ENCODE assay signal across 11 cellular contexts in genomic region chr6:20661721-20662120, GRCh38.
DNase-seq lines count a peak whose midpoint lies in the region; ATAC-seq and TF ChIP-seq lines count a peak whose summit lies in the region.
"Had no signal": no experiment of that assay in that cellular context is flagged by ENCODE, and none has a peak within 500 bp of the region (broad histone marks: within the 10 kb centered on the region; RNA-seq: fewer than 3 reads in every experiment).

No MANE protein-coding gene starts in this region.

- H3K4me3 ChIP-seq in IMR-90 (ENCODE audit: insufficient read depth, low read depth, low read length) (no peak overlapping the region), retinal pigment epithelial cell (ENCODE audit: low read length) (no peak overlapping the region)

- no peak overlapping the region for H3K4ac ChIP-seq in IMR-90 (ENCODE audit: low read depth, low read length)

- no peak overlapping the region for H3K9ac ChIP-seq in IMR-90 (ENCODE audit: low read depth, low read length)

- no peak overlapping the region for H2BK20ac ChIP-seq in IMR-90 (ENCODE audit: low read depth, low read length)

- TF ChIP-seq RAD21 in IMR-90 (IDR thresholded peaks at IDR 0.05; ENCODE audit: low read length): no peak

- H3K4me1 Mint-ChIP-seq in T-cell: peaks cover 17 to 43% (median 27%) of the 10 kb centered on the region in 3 donors

- no peak overlapping the region for H4K8ac ChIP-seq in IMR-90 (ENCODE audit: low read depth in 2 of 2, low read length in 2 of 2)

- H2AFZ ChIP-seq in IMR-90 (replicated peaks; ENCODE audit: low read length, poor library complexity): no peak overlapping the region

- DNase-seq in IMR-90: peak; percentile 50
- DNase-seq in NCI-H446 treated with DMSO at 0.1 percent for 48 hours (lab: John Stamatoyannopoulos, UW): peak; percentile 95
- DNase-seq in retinal pigment epithelial cell (ENCODE audit: low read depth): peak; percentile 71
- no peak for DNase-seq in hippocampal formation (lab: John Stamatoyannopoulos, UW)
- no peak for DNase-seq in T-cell
- no peak for DNase-seq in posterior vena cava (ENCODE audit: low spot score)
- no peak for DNase-seq in retina
- DNase-seq: endodermal cell, KBM-7, kidney glomerular epithelial cell had no signal

- no peak overlapping the region for H2AK9ac ChIP-seq in IMR-90 (replicated peaks; ENCODE audit: low read depth, low read length, poor library complexity)

- H3K27me3 Mint-ChIP-seq in T-cell: no peaks in the 10 kb centered on the region

- CTCF ChIA-PET in IMR-90 (lab: Yijun Ruan, JAX) (interaction anchor here (0.6 kb wide), 1 partner anchor 94 kb away, joined by 5 read pairs; no protein-coding TSS in a partner anchor), T-cell (lab: Charles Lee) (no interaction called here)

- no peaks in the 10 kb centered on the region for H4K20me1 ChIP-seq in IMR-90 (ENCODE audit: insufficient read depth, low read length)

- no peak overlapping the region for H3K4me3 Mint-ChIP-seq in T-cell
- H3K4me3 Mint-ChIP-seq: endodermal cell had no signal

- H3K27ac ChIP-seq in IMR-90 (ENCODE audit: insufficient read depth, low read length): no peak overlapping the region

- H3K56ac ChIP-seq in IMR-90 (ENCODE audit: extremely low read depth, insufficient read depth, low read length): no peak overlapping the region

- no peak overlapping the region for H3K23ac ChIP-seq in IMR-90 (ENCODE audit: low read depth, low read length)

- H3K36me3 ChIP-seq in IMR-90 (ENCODE audit: control insufficient read depth, insufficient read depth, low read length): no peaks in the 10 kb centered on the region

- no peak overlapping the region for H2BK5ac ChIP-seq in IMR-90 (ENCODE audit: low read depth, low read length, poor library complexity, severe bottlenecking)

- peaks cover 29% of the 10 kb centered on the region for H3K36me3 Mint-ChIP-seq in T-cell

- in situ Hi-C loops in IMR-90 (cut with MboI; ENCODE audit: low sequenced_read_pairs): no loop called here

- H2AK5ac ChIP-seq in IMR-90 (ENCODE audit: low read depth, low read length): no peak overlapping the region

- H3K9me3 Mint-ChIP-seq in T-cell: no peaks in the 10 kb centered on the region
- H3K9me3 Mint-ChIP-seq: endodermal cell had no signal

- peaks cover 0 to 15% of the 10 kb centered on the region in 2 experiments; a peak in 3 of 4 replicates for H3K79me1 ChIP-seq in IMR-90 (ENCODE audit: low read depth in 1 of 2, low read length in 2 of 2)

- H3K9me1 ChIP-seq in IMR-90 (ENCODE audit: insufficient read depth, low read length): no peaks in the 10 kb centered on the region; the same call in 1 of the 2 replicates

- no peak overlapping the region for H3K4me2 ChIP-seq in IMR-90 (ENCODE audit: low read depth, low read length)

- intact Hi-C loops in IMR-90 (cut with micrococcal nuclease): no loop called here
- intact Hi-C loops in posterior vena cava (cut with DNase I): no loop called here

- no peak overlapping the region for H3K18ac ChIP-seq in IMR-90 (ENCODE audit: low read depth, low read length)

- no peak for TF ChIP-seq CTCF in IMR-90 (conservative IDR thresholded peaks at IDR 0.05; ENCODE audit: low read depth, low read length)
- no peak for TF ChIP-seq CTCF in retinal pigment epithelial cell (conservative IDR thresholded peaks at IDR 0.05; ENCODE audit: low read depth, low read length)

- H3K27me3 ChIP-seq in IMR-90 (ENCODE audit: control insufficient read depth, insufficient read depth, low read length): no peaks in the 10 kb centered on the region

- H2BK15ac ChIP-seq in IMR-90 (ENCODE audit: low read depth, low read length): no peak overlapping the region

- POLR2A ChIA-PET in IMR-90 (lab: Charles Lee; ENCODE audit: unreplicated experiment): no interaction called here
- POLR2A ChIA-PET in T-cell (lab: Charles Lee): no interaction called here

- H2BK120ac ChIP-seq in IMR-90 (ENCODE audit: low read depth, low read length): no peak overlapping the region

- peaks cover 2% of the 10 kb centered on the region; the same call in 1 of the 2 replicates for H3K4me1 ChIP-seq in IMR-90 (ENCODE audit: control insufficient read depth, insufficient read depth, low read length)

- BruUV-seq in IMR-90 (replicated peaks; lab: Mats Ljungman, UMichigan): no TSS peak

- no peak overlapping the region for H3K14ac ChIP-seq in IMR-90 (replicated peaks; ENCODE audit: low read depth, low read length)

- H4K91ac ChIP-seq in IMR-90 (ENCODE audit: insufficient read depth, low read depth, low read length): no peak overlapping the region

- H4K5ac ChIP-seq in IMR-90 (ENCODE audit: low read depth, low read length): no peak overlapping the region

- H3K27ac Mint-ChIP-seq in T-cell: no peak overlapping the region
- H3K27ac Mint-ChIP-seq: endodermal cell had no signal

- dilution Hi-C loops in IMR-90 (cut with HindIII; ENCODE audit: low sequenced_read_pairs, unreplicated experiment): no loop called here

- no peaks in the 10 kb centered on the region for H3K9me3 ChIP-seq in IMR-90 (ENCODE audit: control insufficient read depth, insufficient read depth, low read length)

- ATAC-seq in IMR-90 (ENCODE audit: low read depth) (peak; percentile 24), esophagus mucosa (peak; percentile 83), T-cell (replicated peaks in 1 of 4) (no peak)

- no peak for TF ChIP-seq POLR2A in IMR-90 (IDR thresholded peaks at IDR 0.05; ENCODE audit: low read depth, low read length)

TF ChIP-seq in IMR-90, 13 proteins besides CTCF, POLR2A, EP300 and RAD21:
- TF ChIP-seq MXI1 (IDR thresholded peaks at IDR 0.05; ENCODE audit: borderline replicate concordance, low read depth, low read length) (no peak), CHD1 (IDR thresholded peaks at IDR 0.05; ENCODE audit: low read depth, low read length) (no peak), USF2 (IDR thresholded peaks at IDR 0.05; ENCODE audit: low read depth, low read length) (no peak), CEBPB (IDR thresholded peaks at IDR 0.05; ENCODE audit: low read depth, low read length) (no peak), NFE2L2 (IDR thresholded peaks at IDR 0.05; ENCODE audit: low read depth, low read length) (no peak), MAFK (IDR thresholded peaks at IDR 0.05; ENCODE audit: low read depth, low read length) (no peak), BHLHE40 (IDR thresholded peaks at IDR 0.05; ENCODE audit: low read depth, low read length) (no peak), MAZ (IDR thresholded peaks at IDR 0.05; ENCODE audit: borderline replicate concordance, low read depth, low read length) (no peak), FOS (IDR thresholded peaks at IDR 0.05; ENCODE audit: low read depth, low read length) (no peak), RFX5 (IDR thresholded peaks at IDR 0.05; ENCODE audit: low read depth, low read length) (no peak), ELK1 (IDR thresholded peaks at IDR 0.05; ENCODE audit: borderline replicate concordance, low read depth, low read length) (no peak), SMC3 (IDR thresholded peaks at IDR 0.05; ENCODE audit: low read depth, low read length) (no peak)

Comparison
In these comparisons a context has a peak if more than half of its experiments do, and no peak if none do; other contexts are left out.
1. ATAC-seq: peak in IMR-90 (single experiment) and esophagus mucosa (single experiment); none in T-cell (0 of 4).
2. DNase-seq: peak in IMR-90 (single experiment), NCI-H446 treated with DMSO at 0.1 percent for 48 hours (single experiment) and retinal pigment epithelial cell (single experiment); none in hippocampal formation (0 of 2), T-cell (0 of 34), posterior vena cava (single experiment) and retina (single experiment).